10 cellular contexts compared by ENCODE assay signal in the genomic region with DNA sequence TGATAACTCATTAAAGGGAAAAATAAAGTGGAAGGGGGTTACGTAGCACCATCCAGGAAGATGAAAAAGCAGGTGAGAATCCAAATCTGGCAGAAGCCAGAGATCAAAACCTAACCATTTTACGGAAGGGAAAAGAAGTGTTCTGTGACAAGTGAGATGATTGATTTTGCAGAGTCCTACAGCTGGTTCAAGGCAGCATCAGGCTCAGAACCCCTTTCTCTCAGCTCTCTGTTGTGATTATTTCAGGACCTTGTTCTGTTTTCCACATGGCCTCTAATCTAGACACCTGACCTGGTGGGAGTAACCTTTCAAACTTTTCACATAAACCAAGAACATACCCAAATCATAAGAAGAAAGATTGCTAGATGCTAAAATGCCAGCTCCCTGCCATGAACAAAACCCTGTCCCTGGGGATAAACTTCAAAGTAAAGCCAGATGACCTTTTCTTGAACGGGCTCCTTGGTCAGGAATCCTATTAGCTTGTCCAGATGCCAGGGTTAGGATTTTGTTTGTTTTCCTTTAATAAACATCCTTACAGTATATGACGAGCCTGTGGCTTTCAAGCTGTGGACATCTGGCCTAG. TPM values are rescaled to one million over a fixed set of nuclear protein-coding genes. Genes with fewer than 3 reads are reported as not detected.
DNase-seq lines count a peak whose midpoint lies in the region; TF ChIP-seq lines count a peak whose summit lies in the region.
"Had no signal": no experiment of that assay in that cellular context is flagged by ENCODE, and none has a peak within 500 bp of the region (broad histone marks: within the 10 kb centered on the region; RNA-seq: fewer than 3 reads in every experiment).

No MANE protein-coding gene starts in this region.

- H3K4me1 Mint-ChIP-seq in T-helper 2 cell treated with Interferon-gamma antibody and Interleukin-4, amounts not matched to agents 5 μg/mL and 100 μg/mL, for 36 hours (ENCODE audit: low read depth) = peaks cover 92% of the 10 kb centered on the region
- H3K4me1 Mint-ChIP-seq in chondrocyte (ENCODE audit: low read depth) (peaks cover 57% of the 10 kb centered on the region), endodermal cell (peaks cover 64% of the 10 kb centered on the region)

- peak overlapping the region; percentile 89 for H3K27ac Mint-ChIP-seq in T-helper 2 cell treated with Interferon-gamma antibody and Interleukin-4, amounts not matched to agents 5 μg/mL and 100 μg/mL, for 36 hours
- H3K27ac Mint-ChIP-seq in chondrocyte (ENCODE audit: unreplicated experiment) (no peak overlapping the region), endodermal cell (no peak overlapping the region)

- H3K4me3 Mint-ChIP-seq in T-helper 2 cell treated with Interferon-gamma antibody and Interleukin-4, amounts not matched to agents 5 μg/mL and 100 μg/mL, for 36 hours = peak overlapping the region; percentile 90
- no peak overlapping the region for H3K4me3 Mint-ChIP-seq in chondrocyte (ENCODE audit: unreplicated experiment)
- H3K4me3 Mint-ChIP-seq in endodermal cell = no peak overlapping the region
- H3K4me3 Mint-ChIP-seq: neural crest cell had no signal

- H3K9me3 ChIP-seq in Peyer's patch = no peaks in the 10 kb centered on the region
- H3K9me3 ChIP-seq in endodermal cell (ENCODE audit: control insufficient read depth, low read length) = no peaks in the 10 kb centered on the region

- no peaks in the 10 kb centered on the region for H3K27me3 ChIP-seq in Peyer's patch
- no peaks in the 10 kb centered on the region for H3K27me3 ChIP-seq in endodermal cell (ENCODE audit: control insufficient read depth, insufficient read depth, low read length, poor library complexity, severe bottlenecking)

- H3K9me3 Mint-ChIP-seq in T-helper 2 cell treated with Interferon-gamma antibody and Interleukin-4, amounts not matched to agents 5 μg/mL and 100 μg/mL, for 36 hours = no peaks in the 10 kb centered on the region
- H3K9me3 Mint-ChIP-seq in chondrocyte (ENCODE audit: low read depth) = no peaks in the 10 kb centered on the region
- H3K9me3 Mint-ChIP-seq in endodermal cell = no peaks in the 10 kb centered on the region
- H3K9me3 Mint-ChIP-seq: neural crest cell had no signal

- 95% methylated on average over 3 to 4 of the region's 4 CpGs for WGBS in endodermal cell (ENCODE audit: insufficient coverage in 1 of 2, insufficient read length in 1 of 2), 2 experiments

- H3K36me3 Mint-ChIP-seq in T-helper 2 cell treated with Interferon-gamma antibody and Interleukin-4, amounts not matched to agents 5 μg/mL and 100 μg/mL, for 36 hours (ENCODE audit: low read depth) = peaks cover 61% of the 10 kb centered on the region
- H3K36me3 Mint-ChIP-seq in chondrocyte (ENCODE audit: low read depth) (peaks cover 16% of the 10 kb centered on the region), endodermal cell (ENCODE audit: low read depth) (peaks cover 59% of the 10 kb centered on the region)

- H3K36me3 ChIP-seq in Peyer's patch (peaks cover 0 to 22% (median 0%) of the 10 kb centered on the region in 3 donors), endodermal cell (ENCODE audit: control insufficient read depth, insufficient read depth, low read length) (peaks cover 67% of the 10 kb centered on the region)

- no peak for TF ChIP-seq POLR2A in Peyer's patch (IDR thresholded peaks at IDR 0.05)

- TF ChIP-seq CTCF in Peyer's patch (IDR thresholded peaks at IDR 0.05) = no peak
- no peak for TF ChIP-seq CTCF in chondrocyte (IDR thresholded peaks at IDR 0.05)
- TF ChIP-seq CTCF in endodermal cell (conservative IDR thresholded peaks at IDR 0.05) = no peak

- H3K4me1 ChIP-seq in Peyer's patch (peaks cover 0 to 66% (median 34%) of the 10 kb centered on the region in 4 donors), endodermal cell (ENCODE audit: control insufficient read depth, insufficient read depth, low read length) (peaks cover 21% of the 10 kb centered on the region)

- peak overlapping the region; percentile 50 to 93 (median 76) for H3K27ac ChIP-seq in Peyer's patch
- peak overlapping the region; percentile 96 for H3K27ac ChIP-seq in epithelial cell of prostate
- H3K27ac ChIP-seq in endodermal cell (ENCODE audit: low read depth, low read length) = no peak overlapping the region

- peak overlapping the region in 1 of 4 donors; percentile 8 for H3K4me3 ChIP-seq in Peyer's patch
- no peak overlapping the region for H3K4me3 ChIP-seq in endodermal cell (ENCODE audit: low read length)

- no peak for DNase-seq in T-helper 2 cell treated with Interferon-gamma antibody and Interleukin-4, amounts not matched to agents 5 μg/mL and 100 μg/mL, for 36 hours (ENCODE audit: low spot score)
- DNase-seq in T-helper 2 cell (no peak), Peyer's patch (no peak), epithelial cell of prostate (ENCODE audit: low read depth, low spot score) (no peak), smooth muscle cell of the brain vasculature (ENCODE audit: low read depth, low spot score) (peak; percentile 90), chondrocyte (ENCODE audit: low spot score) (no peak), endodermal cell (no peak), superior temporal gyrus (ENCODE audit: extremely low spot score) (no peak)
- DNase-seq: NCI-H2107 had no signal

- H3K27me3 Mint-ChIP-seq in T-helper 2 cell treated with Interferon-gamma antibody and Interleukin-4, amounts not matched to agents 5 μg/mL and 100 μg/mL, for 36 hours (ENCODE audit: low read depth) = no peaks in the 10 kb centered on the region
- H3K27me3 Mint-ChIP-seq in chondrocyte (ENCODE audit: low read depth) = no peaks in the 10 kb centered on the region
- no peaks in the 10 kb centered on the region for H3K27me3 Mint-ChIP-seq in endodermal cell (ENCODE audit: insufficient read depth)

- H3K9ac ChIP-seq in endodermal cell (ENCODE audit: extremely low read depth, low read length, poor library complexity, severe bottlenecking) = no peak overlapping the region

RNA-seq across cellular contexts. Expression of a gene that starts 5.9 kb away (rescaled TPM):
- total RNA-seq in Peyer's patch (10 to 100 TPM; 22.1 to 33.8 (median 26.3) TPM), chondrocyte (4.8 to 9.7 TPM (median 8.7 TPM) in 3 replicates), endodermal cell (10 to 100 TPM; 60.0 to 60.3 TPM)
- 9.9 TPM for polyA plus RNA-seq in endodermal cell (2013, experiment 1 of 2)
- polyA plus RNA-seq in endodermal cell (2013, experiment 2 of 2) = 11.1 TPM
